13 cellular contexts compared by ENCODE assay signal in the genomic region with DNA sequence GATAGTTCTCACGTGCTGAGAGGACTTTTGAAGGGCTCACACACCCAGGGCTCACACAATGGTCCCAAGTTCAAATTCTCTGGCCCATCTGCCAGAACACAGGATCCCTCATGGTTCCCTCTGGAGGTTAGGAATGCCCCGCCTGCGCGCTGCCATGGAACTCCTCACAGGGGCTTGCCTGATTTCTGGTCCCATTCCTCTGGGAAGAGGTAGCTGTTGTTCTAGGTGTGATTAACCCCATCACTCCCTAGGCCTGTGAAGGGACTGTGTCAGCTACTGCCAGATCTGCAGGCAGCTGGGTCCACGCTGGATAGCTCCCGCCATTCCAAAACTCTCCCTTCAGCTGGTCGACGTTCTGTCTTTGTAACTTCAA. TPM values are rescaled to one million over a fixed set of nuclear protein-coding genes. Genes with fewer than 3 reads are reported as not detected.
A peak's percentile ranks its signal among the peaks of the same experiment; 100 is the strongest.
DNase-seq lines count a peak whose midpoint lies in the region; ATAC-seq, FAIRE-seq and TF ChIP-seq lines count a peak whose summit lies in the region.
"Had no signal": no experiment of that assay in that cellular context is flagged by ENCODE, and none has a peak within 500 bp of the region (broad histone marks: within the 10 kb centered on the region; RNA-seq: fewer than 3 reads in every experiment).

No MANE protein-coding gene starts in this region.

- DNase-seq in SK-N-SH (no peak), bronchial epithelial cell (ENCODE audit: low read depth) (no peak), osteoblast (ENCODE audit: insufficient read length, low spot score, missing footprints) (no peak), NCI-H1417 (lab: John Stamatoyannopoulos, UW) (no peak), Ammon's horn (ENCODE audit: low spot score) (no peak)
- DNase-seq: KBM-7, NCI-H524 had no signal

- H3K4me1 ChIP-seq in SK-N-SH (ENCODE audit: control insufficient read depth in 1 of 2, insufficient read depth in 2 of 2, low read depth in 1 of 2, low read length in 1 of 2) (peaks cover 39 to 53% of the 10 kb centered on the region in 2 experiments; a peak in 2 of 4 replicates), KMS-11 (ENCODE audit: low read depth, poor library complexity, severe bottlenecking) (peaks cover 24% of the 10 kb centered on the region), osteoblast (ENCODE audit: insufficient read depth, low read length) (peaks cover 60% of the 10 kb centered on the region)

- no peak for FAIRE-seq in bronchial epithelial cell (lab: Jason Lieb, UNC)
- FAIRE-seq: islet of Langerhans had no signal

- H3K4me3 ChIP-seq in SK-N-SH (ENCODE audit: low read depth in 2 of 2, low read length in 1 of 2): peak overlapping the region in 1 of 2 experiments; percentile 74; a peak in 1 of 4 replicates
- H3K4me3 ChIP-seq in KMS-11 (IDR thresholded peaks at IDR 0.05; ENCODE audit: insufficient read depth, low read depth, low read length): no peak overlapping the region
- peak overlapping the region; percentile 3 for H3K4me3 ChIP-seq in bronchial epithelial cell (ENCODE audit: low read depth, low read length)
- H3K4me3 ChIP-seq in osteoblast (ENCODE audit: insufficient read depth, low read length): peak overlapping the region; percentile 14

- H2AFZ ChIP-seq in SK-N-SH (ENCODE audit: low read depth) (no peak overlapping the region), KMS-11 (ENCODE audit: low read depth) (no peak overlapping the region), osteoblast (ENCODE audit: low read length) (no peak overlapping the region)

- TF ChIP-seq CTCF in SK-N-SH (IDR thresholded peaks at IDR 0.05) (no peak), KMS-11 (conservative IDR thresholded peaks at IDR 0.05; ENCODE audit: low read depth, low read length) (no peak), bronchial epithelial cell (IDR thresholded peaks at IDR 0.05; ENCODE audit: insufficient read depth, low read length, severe bottlenecking) (no peak), osteoblast (IDR thresholded peaks at IDR 0.05; ENCODE audit: extremely low read depth, low read depth, low read length) (no peak)

- CTCF ChIA-PET in SK-N-SH (lab: Yijun Ruan, JAX): interaction anchor here (1.2 to 8.0 kb wide), 8 partner anchors 14 to 472 kb away, joined by 3 to 80 read pairs (median 5); a partner anchor contains a TSS

- H3K79me2 ChIP-seq in SK-N-SH (ENCODE audit: insufficient read depth) (peaks cover 59% of the 10 kb centered on the region), KMS-11 (ENCODE audit: insufficient read depth, low read depth) (peaks cover 40% of the 10 kb centered on the region), osteoblast (ENCODE audit: insufficient read depth, low read length) (peaks cover 44% of the 10 kb centered on the region)

- H3K27me3 ChIP-seq in SK-N-SH (ENCODE audit: insufficient read depth): no peaks in the 10 kb centered on the region
- no peaks in the 10 kb centered on the region for H3K27me3 ChIP-seq in KMS-11 (ENCODE audit: insufficient read depth, low read depth)
- H3K27me3 ChIP-seq in bronchial epithelial cell (ENCODE audit: control insufficient read depth, insufficient read depth, low read length): no peaks in the 10 kb centered on the region
- H3K27me3 ChIP-seq in osteoblast (ENCODE audit: insufficient read depth, low read length): no peaks in the 10 kb centered on the region

- ATAC-seq in SK-N-SH treated with all-trans-retinoic acid at 6 μM for 48 hours: no peak
- no peak for ATAC-seq in HG02852 (IDR thresholded peaks at IDR 0.05; ENCODE audit: unreplicated experiment)

- H3K36me3 ChIP-seq in SK-N-SH (replicated peaks in 1 of 2; ENCODE audit: control insufficient read depth in 1 of 2, insufficient read depth in 2 of 2, low read length in 1 of 2) (peaks cover 4 to 10% of the 10 kb centered on the region in 2 experiments), KMS-11 (ENCODE audit: insufficient read depth) (no peaks in the 10 kb centered on the region), bronchial epithelial cell (ENCODE audit: control insufficient read depth, insufficient read depth, low read length) (peaks cover 1% of the 10 kb centered on the region), osteoblast (ENCODE audit: insufficient read depth, low read length) (peaks cover 5% of the 10 kb centered on the region)

- WGBS in SK-N-SH (ENCODE audit: low lambda C conversion rate): 92% methylated on average over 6 of the region's 8 CpGs

- H3K27ac ChIP-seq in SK-N-SH (ENCODE audit: low read depth in 2 of 2, low read length in 1 of 2) (no peak overlapping the region), KMS-11 (no peak overlapping the region; the same call in 1 of the 2 replicates), osteoblast (ENCODE audit: low read depth, low read length) (no peak overlapping the region)
- H3K27ac ChIP-seq: 22Rv1 had no signal

- H3K9me3 ChIP-seq in SK-N-SH: no peaks in the 10 kb centered on the region
- H3K9me3 ChIP-seq in osteoblast (ENCODE audit: low read depth, low read length): no peaks in the 10 kb centered on the region

- H3K9ac ChIP-seq in SK-N-SH (0 out of 2 replicates have a peak overlapping the region, but pooled peaks have one; percentile 98), KMS-11 (no peak overlapping the region)

- POLR2A ChIA-PET in SK-N-SH (lab: Yijun Ruan, JAX): interaction anchor here (0.6 kb wide), 1 partner anchor 249 kb away, joined by 4 read pairs; no protein-coding TSS in a partner anchor

- no peaks in the 10 kb centered on the region for H3K9me2 ChIP-seq in SK-N-SH

- TF ChIP-seq RAD21 in SK-N-SH (IDR thresholded peaks at IDR 0.05; ENCODE audit: low read length): no peak

- peaks cover 38% of the 10 kb centered on the region for H4K20me1 ChIP-seq in SK-N-SH (ENCODE audit: insufficient read depth)
- no peaks in the 10 kb centered on the region for H4K20me1 ChIP-seq in KMS-11 (ENCODE audit: insufficient read depth)
- H4K20me1 ChIP-seq in osteoblast (ENCODE audit: insufficient read depth, low read length): peaks cover 30% of the 10 kb centered on the region

- no peak for TF ChIP-seq EP300 in SK-N-SH (IDR thresholded peaks at IDR 0.05; ENCODE audit: borderline replicate concordance in 1 of 2, low read depth in 1 of 2, low read length in 1 of 2)

- H3F3A ChIP-seq in SK-N-SH (replicated peaks; ENCODE audit: insufficient read depth): peaks cover 32% of the 10 kb centered on the region

- H3K4me2 ChIP-seq in SK-N-SH (peak overlapping the region; percentile 92), KMS-11 (peak overlapping the region; percentile 86; the same call in 1 of the 2 replicates), osteoblast (ENCODE audit: insufficient read depth, low read length) (peak overlapping the region; percentile 93)

TF ChIP-seq in SK-N-SH, 30 proteins besides CTCF, POLR2A, EP300 and RAD21 (continues in another document):
- TF ChIP-seq NFIC (IDR thresholded peaks at IDR 0.05; ENCODE audit: borderline replicate concordance): no peak
- TF ChIP-seq SIN3A (IDR thresholded peaks at IDR 0.05; ENCODE audit: borderline replicate concordance, low read depth, low read length): no peak
- no peak for TF ChIP-seq RXRA (IDR thresholded peaks at IDR 0.05; ENCODE audit: borderline replicate concordance, low read depth)

TF ChIP-seq in SK-N-SH treated with all-trans-retinoic acid at 6 μM for 48 hours, 23 proteins besides CTCF, POLR2A, EP300 and RAD21 (continues in another document):
- TF ChIP-seq, protein P1, sequence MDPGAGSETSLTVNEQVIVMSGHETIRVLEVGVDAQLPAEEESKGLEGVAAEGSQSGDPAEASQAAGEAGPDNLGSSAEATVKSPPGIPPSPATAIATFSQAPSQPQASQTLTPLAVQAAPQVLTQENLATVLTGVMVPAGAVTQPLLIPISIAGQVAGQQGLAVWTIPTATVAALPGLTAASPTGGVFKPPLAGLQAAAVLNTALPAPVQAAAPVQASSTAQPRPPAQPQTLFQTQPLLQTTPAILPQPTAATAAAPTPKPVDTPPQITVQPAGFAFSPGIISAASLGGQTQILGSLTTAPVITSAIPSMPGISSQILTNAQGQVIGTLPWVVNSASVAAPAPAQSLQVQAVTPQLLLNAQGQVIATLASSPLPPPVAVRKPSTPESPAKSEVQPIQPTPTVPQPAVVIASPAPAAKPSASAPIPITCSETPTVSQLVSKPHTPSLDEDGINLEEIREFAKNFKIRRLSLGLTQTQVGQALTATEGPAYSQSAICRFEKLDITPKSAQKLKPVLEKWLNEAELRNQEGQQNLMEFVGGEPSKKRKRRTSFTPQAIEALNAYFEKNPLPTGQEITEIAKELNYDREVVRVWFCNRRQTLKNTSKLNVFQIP (CRISPR knock-in tag; IDR thresholded peaks at IDR 0.05; ENCODE audit: borderline replicate concordance, low read depth): no peak
- TF ChIP-seq ARNTL (CRISPR knock-in tag; IDR thresholded peaks at IDR 0.05; ENCODE audit: borderline replicate concordance, low read depth): no peak

RNA-seq across cellular contexts. Expression of a gene that starts 2.3 kb away (rescaled TPM):
- 7.0 and 8.9 TPM in 2 replicates for polyA plus RNA-seq in SK-N-SH (2012; rRNA removed)
- 3.1 and 4.3 TPM in 2 replicates for polyA plus RNA-seq in SK-N-SH (2012; cell fraction: cytosol; rRNA removed)
- 27.4 and 34.6 TPM in 2 replicates for polyA plus RNA-seq in SK-N-SH (2012; cell fraction: nucleus; rRNA removed)
- 4.2 and 8.4 TPM in 2 replicates for total RNA-seq in bronchial epithelial cell
- 10.6 and 12.7 TPM in 2 replicates for total RNA-seq in osteoblast

RNA-seq across cellular contexts. Expression of a gene that starts 14.4 kb away (rescaled TPM):
- 0.45 and 0.61 TPM in 2 replicates for polyA plus RNA-seq in SK-N-SH (2012; rRNA removed)
- 0.28 and 0.49 TPM in 2 replicates for polyA plus RNA-seq in SK-N-SH (2012; cell fraction: cytosol; rRNA removed)
- polyA plus RNA-seq in SK-N-SH (2012; cell fraction: nucleus; rRNA removed): 0.35 and 0.46 TPM in 2 replicates
- under 0.01 and 0.13 TPM in 2 replicates for total RNA-seq in bronchial epithelial cell
- 1.1 and 1.2 TPM in 2 replicates for total RNA-seq in osteoblast

RNA-seq across cellular contexts. Expression of a gene that starts 15.0 kb away (rescaled TPM):
- polyA plus RNA-seq in SK-N-SH (2012; rRNA removed): 29.7 and 30.4 TPM in 2 replicates
- polyA plus RNA-seq in SK-N-SH (2012; cell fraction: cytosol; rRNA removed): 15.3 and 29.1 TPM in 2 replicates
- polyA plus RNA-seq in SK-N-SH (2012; cell fraction: nucleus; rRNA removed): 90.7 and 142 TPM in 2 replicates
- total RNA-seq in bronchial epithelial cell (1.6 and 2.8 TPM in 2 replicates), osteoblast (60.1 and 70.4 TPM in 2 replicates)

RNA-seq across cellular contexts. Expression of a gene that starts 25.9 kb away (rescaled TPM):
- polyA plus RNA-seq in SK-N-SH (2012; rRNA removed): 0.31 and 0.58 TPM in 2 replicates
- 0.12 and 0.14 TPM in 2 replicates for polyA plus RNA-seq in SK-N-SH (2012; cell fraction: cytosol; rRNA removed)
- 2.5 and 2.6 TPM in 2 replicates for polyA plus RNA-seq in SK-N-SH (2012; cell fraction: nucleus; rRNA removed)
- under 0.01 TPM in 1 of 2 replicates, not detected in the other for total RNA-seq in bronchial epithelial cell
- total RNA-seq in osteoblast: not detected in 2 replicates
- total RNA-seq: pulmonary artery endothelial cell had no signal

RNA-seq across cellular contexts. Expression of a gene that starts 28.8 kb away (rescaled TPM):
- not detected in 2 replicates for polyA plus RNA-seq in SK-N-SH (2012; rRNA removed)
- polyA plus RNA-seq in SK-N-SH (2012; cell fraction: cytosol; rRNA removed): not detected in 2 replicates
- not detected in 2 replicates for polyA plus RNA-seq in SK-N-SH (2012; cell fraction: nucleus; rRNA removed)
- total RNA-seq in bronchial epithelial cell (not detected in 2 replicates), osteoblast (not detected in 2 replicates)
- total RNA-seq: pulmonary artery endothelial cell had no signal

Comparison
In these comparisons a context has a peak if more than half of its experiments do, and no peak if none do; other contexts are left out.
1. RNA of a gene that starts 15.0 kb away (total RNA-seq): 60.1 to 70.4 TPM in osteoblast; 1.6 to 2.8 TPM in bronchial epithelial cell; every median in the first group is over 10 times any median in the second.
2. Peak in every context shown above with its lines, with median percentiles within 50 percentile points of each other: H3K4me2 ChIP-seq.